ENCODE assay signal across 13 cellular contexts in genomic region chr15:43920201-43920600, GRCh38.
A peak's percentile ranks its signal among the peaks of the same experiment; 100 is the strongest.
DNase-seq lines count a peak whose midpoint lies in the region; ATAC-seq and TF ChIP-seq lines count a peak whose summit lies in the region.
"Had no signal": no experiment of that assay in that cellular context is flagged by ENCODE, and none has a peak within 500 bp of the region (broad histone marks: within the 10 kb centered on the region; RNA-seq: fewer than 3 reads in every experiment).

No MANE protein-coding gene starts in this region.

- intact Hi-C loops in IMR-90 (cut with micrococcal nuclease) = no loop called here
- intact Hi-C loops in psoas muscle (cut with DNase I) = no loop called here

- no peaks in the 10 kb centered on the region for H3F3A ChIP-seq in SK-N-SH (replicated peaks; ENCODE audit: insufficient read depth)

- BruUV-seq in IMR-90 (replicated peaks; lab: Mats Ljungman, UMichigan) = no TSS peak

- H4K8ac ChIP-seq in IMR-90 (ENCODE audit: low read depth in 2 of 2, low read length in 2 of 2) = no peak overlapping the region

- no peak for TF ChIP-seq RAD21 in IMR-90 (IDR thresholded peaks at IDR 0.05; ENCODE audit: low read length)
- TF ChIP-seq RAD21 in SK-N-SH (IDR thresholded peaks at IDR 0.05; ENCODE audit: low read length) = no peak

- no peaks in the 10 kb centered on the region for H3K36me3 ChIP-seq in IMR-90 (ENCODE audit: control insufficient read depth, insufficient read depth, low read length)
- H3K36me3 ChIP-seq in SK-N-MC (ENCODE audit: insufficient read depth, low read length) = no peaks in the 10 kb centered on the region
- H3K36me3 ChIP-seq in thoracic aorta = no peaks in the 10 kb centered on the region
- peaks cover 30 to 33% of the 10 kb centered on the region in 2 experiments for H3K36me3 ChIP-seq in SK-N-SH (replicated peaks in 1 of 2; ENCODE audit: control insufficient read depth in 1 of 2, insufficient read depth in 2 of 2, low read length in 1 of 2)
- H3K36me3 ChIP-seq in psoas muscle (ENCODE audit: insufficient read depth in 1 of 2, low read depth in 1 of 2) = no peaks in the 10 kb centered on the region

- no peak for TF ChIP-seq CTCF in IMR-90 (conservative IDR thresholded peaks at IDR 0.05; ENCODE audit: low read depth, low read length)
- no peak for TF ChIP-seq CTCF in fibroblast of villous mesenchyme (IDR thresholded peaks at IDR 0.05; ENCODE audit: insufficient read depth, low read depth, low read length)
- TF ChIP-seq CTCF in thoracic aorta (IDR thresholded peaks at IDR 0.05) = no peak
- TF ChIP-seq CTCF in SK-N-SH (IDR thresholded peaks at IDR 0.05) = no peak
- TF ChIP-seq CTCF in psoas muscle (IDR thresholded peaks at IDR 0.05) = no peak

- no peak overlapping the region for H2AFZ ChIP-seq in IMR-90 (replicated peaks; ENCODE audit: low read length, poor library complexity)
- no peak overlapping the region for H2AFZ ChIP-seq in SK-N-SH (ENCODE audit: low read depth)
- H2AFZ ChIP-seq: GM23248 had no signal

- TF ChIP-seq POLR2A in IMR-90 (IDR thresholded peaks at IDR 0.05; ENCODE audit: low read depth, low read length) = no peak

- H3K27me3 ChIP-seq in IMR-90 (ENCODE audit: control insufficient read depth, insufficient read depth, low read length) (no peaks in the 10 kb centered on the region), thoracic aorta (replicated peaks; ENCODE audit: insufficient read depth) (no peaks in the 10 kb centered on the region), SK-N-SH (ENCODE audit: insufficient read depth) (no peaks in the 10 kb centered on the region), psoas muscle (ENCODE audit: insufficient read depth in 3 of 3, low read length in 2 of 3) (no peaks in the 10 kb centered on the region)

- peak; percentile 31 for DNase-seq in IMR-90
- no peak for DNase-seq in SK-N-MC (ENCODE audit: low read depth, low spot score)
- peak; percentile 69 for DNase-seq in fibroblast of villous mesenchyme (ENCODE audit: low read depth)
- no peak for DNase-seq in thoracic aorta (ENCODE audit: low spot score)
- no peak for DNase-seq in SK-N-SH
- DNase-seq in SHP77 (lab: John Stamatoyannopoulos, UW) = no peak
- DNase-seq in psoas muscle = no peak
- DNase-seq: Calu3; CD4-positive, alpha-beta T cell; DMS 273 treated with DMSO at 0.1 percent for 48 hours; GM23248; H7 had no signal

- peaks cover 8% of the 10 kb centered on the region for H3K9me1 ChIP-seq in IMR-90 (ENCODE audit: insufficient read depth, low read length)

- no peak overlapping the region; the same call in 2 of the 3 replicates for H2BK15ac ChIP-seq in IMR-90 (ENCODE audit: low read depth, low read length)

- no peak overlapping the region for H2BK5ac ChIP-seq in IMR-90 (ENCODE audit: low read depth, low read length, poor library complexity, severe bottlenecking)

- no peak overlapping the region for H3K4ac ChIP-seq in IMR-90 (ENCODE audit: low read depth, low read length)

- no peak overlapping the region for H4K5ac ChIP-seq in IMR-90 (ENCODE audit: low read depth, low read length)

- H3K4me2 ChIP-seq in IMR-90 (ENCODE audit: low read depth, low read length) (no peak overlapping the region), SK-N-SH (no peak overlapping the region)

- no peak overlapping the region for H3K9ac ChIP-seq in IMR-90 (ENCODE audit: low read depth, low read length)
- H3K9ac ChIP-seq in SK-N-MC (ENCODE audit: insufficient read length) = no peak overlapping the region
- H3K9ac ChIP-seq in SK-N-SH = no peak overlapping the region
- H3K9ac ChIP-seq: GM23248 had no signal

- ATAC-seq in IMR-90 (ENCODE audit: low read depth) (0 out of 2 replicates have a peak, but pooled peaks have one; percentile 5), thoracic aorta (ENCODE audit: insufficient number of reproducible peaks, low FRiP score, low read depth) (no peak), psoas muscle (no peak)
- ATAC-seq: GM12878 had no signal

- H4K20me1 ChIP-seq in IMR-90 (ENCODE audit: insufficient read depth, low read length) (no peaks in the 10 kb centered on the region), SK-N-SH (ENCODE audit: insufficient read depth) (no peaks in the 10 kb centered on the region)

- no peaks in the 10 kb centered on the region for H3K79me1 ChIP-seq in IMR-90 (ENCODE audit: low read depth in 1 of 2, low read length in 2 of 2)

- no peak overlapping the region for H2AK9ac ChIP-seq in IMR-90 (replicated peaks; ENCODE audit: low read depth, low read length, poor library complexity)

- H3K18ac ChIP-seq in IMR-90 (ENCODE audit: low read depth, low read length) = no peak overlapping the region

- no CpG with 5 or more reads among the region's 2 CpGs for WGBS in IMR-90 (ENCODE audit: extremely low coverage in 2 of 2, insufficient read length in 1 of 2), 2 experiments
- WGBS in SK-N-SH (ENCODE audit: low lambda C conversion rate) = 58% methylated on average over 2 of the region's 2 CpGs
- 52 to 66% (median 57%) methylated on average over 2 of the region's 2 CpGs for WGBS in psoas muscle, 3 donors

- H3K4me1 ChIP-seq in IMR-90 (ENCODE audit: control insufficient read depth, insufficient read depth, low read length) (peaks cover 17% of the 10 kb centered on the region), thoracic aorta (ENCODE audit: control insufficient read depth in 1 of 2, low read depth in 2 of 2) (peaks cover 10 to 15% of the 10 kb centered on the region in 2 donors), SK-N-SH (ENCODE audit: control insufficient read depth in 1 of 2, insufficient read depth in 2 of 2, low read depth in 1 of 2, low read length in 1 of 2) (peaks cover 5 to 33% of the 10 kb centered on the region in 2 experiments; a peak in 2 of 4 replicates), psoas muscle (no peaks in the 10 kb centered on the region)

- no peak overlapping the region for H3K23ac ChIP-seq in IMR-90 (ENCODE audit: low read depth, low read length)

- POLR2A ChIA-PET in IMR-90 (lab: Charles Lee; ENCODE audit: unreplicated experiment) (no interaction called here), SK-N-SH (lab: Yijun Ruan, JAX) (no interaction called here)

- H3K56ac ChIP-seq in IMR-90 (ENCODE audit: extremely low read depth, insufficient read depth, low read length) = no peak overlapping the region

- H3K9me2 ChIP-seq in SK-N-SH = no peaks in the 10 kb centered on the region

- no peak for TF ChIP-seq EP300 in SK-N-SH (IDR thresholded peaks at IDR 0.05; ENCODE audit: borderline replicate concordance in 1 of 2, low read depth in 1 of 2, low read length in 1 of 2)

- H4K91ac ChIP-seq in IMR-90 (ENCODE audit: insufficient read depth, low read depth, low read length) = no peak overlapping the region

- dilution Hi-C loops in IMR-90 (cut with HindIII; ENCODE audit: low sequenced_read_pairs, unreplicated experiment) = no loop called here

- no peaks in the 10 kb centered on the region for H3K79me2 ChIP-seq in SK-N-SH (ENCODE audit: insufficient read depth)

- H2AK5ac ChIP-seq in IMR-90 (ENCODE audit: low read depth, low read length) = no peak overlapping the region

- no peak overlapping the region for H3K14ac ChIP-seq in IMR-90 (replicated peaks; ENCODE audit: low read depth, low read length)

- in situ Hi-C loops in IMR-90 (cut with MboI; ENCODE audit: low sequenced_read_pairs) = loop anchor here (25.0 kb wide), 1 partner anchor 142 kb away; no protein-coding TSS in a partner anchor

- H3K27ac ChIP-seq in IMR-90 (ENCODE audit: insufficient read depth, low read length) (no peak overlapping the region), SK-N-MC (peak overlapping the region; percentile 54; the same call in 1 of the 2 replicates), thoracic aorta (peak overlapping the region in 1 of 2 donors; percentile 14), SK-N-SH (ENCODE audit: low read depth in 2 of 2, low read length in 1 of 2) (peak overlapping the region in 1 of 2 experiments; percentile 56; a peak in 1 of 4 replicates), psoas muscle (no peak overlapping the region)
- H3K27ac ChIP-seq: GM23248 had no signal

- no peaks in the 10 kb centered on the region for H3K9me3 ChIP-seq in IMR-90 (ENCODE audit: control insufficient read depth, insufficient read depth, low read length)
- no peaks in the 10 kb centered on the region for H3K9me3 ChIP-seq in SK-N-MC (ENCODE audit: low read depth, low read length)
- no peaks in the 10 kb centered on the region for H3K9me3 ChIP-seq in thoracic aorta
- H3K9me3 ChIP-seq in SK-N-SH = no peaks in the 10 kb centered on the region
- no peaks in the 10 kb centered on the region for H3K9me3 ChIP-seq in psoas muscle

- H3K4me3 ChIP-seq in IMR-90 (ENCODE audit: insufficient read depth, low read depth, low read length) (no peak overlapping the region), SK-N-MC (no peak overlapping the region), fibroblast of villous mesenchyme (ENCODE audit: low read depth, low read length) (no peak overlapping the region), thoracic aorta (peak overlapping the region; percentile 23), SK-N-SH (ENCODE audit: low read depth in 2 of 2, low read length in 1 of 2) (no peak overlapping the region), psoas muscle (no peak overlapping the region)
- H3K4me3 ChIP-seq: GM12878, GM23248 had no signal

- H2BK20ac ChIP-seq in IMR-90 (ENCODE audit: low read depth, low read length) = no peak overlapping the region

- no peak overlapping the region for H2BK120ac ChIP-seq in IMR-90 (ENCODE audit: low read depth, low read length)

- CTCF ChIA-PET in IMR-90 (lab: Yijun Ruan, JAX) (no interaction called here), SK-N-SH (lab: Yijun Ruan, JAX) (interaction anchor here (8.7 kb wide), 1 partner anchor 15 kb away, joined by 57 read pairs; no protein-coding TSS in a partner anchor)

TF ChIP-seq in IMR-90, 13 proteins besides CTCF, POLR2A, EP300 and RAD21 (continues in another document):
- no peak for TF ChIP-seq BHLHE40 (IDR thresholded peaks at IDR 0.05; ENCODE audit: low read depth, low read length)
- TF ChIP-seq RCOR1 (IDR thresholded peaks at IDR 0.05; ENCODE audit: insufficient replicate concordance, low read length) = no peak

TF ChIP-seq in SK-N-SH, 30 proteins besides CTCF, POLR2A, EP300 and RAD21 (continues in another document):
- no peak for TF ChIP-seq CHD2 (IDR thresholded peaks at IDR 0.05; ENCODE audit: low read length, partially characterized antibody)
- no peak for TF ChIP-seq ZBTB33 (IDR thresholded peaks at IDR 0.05; ENCODE audit: borderline replicate concordance, low read depth)
- TF ChIP-seq TAF1 (IDR thresholded peaks at IDR 0.05; ENCODE audit: borderline replicate concordance, low read depth, low read length) = no peak

Comparison
In these comparisons a context has a peak if more than half of its experiments do, and no peak if none do; other contexts are left out.
1. DNase-seq: peak in IMR-90 (single experiment) and fibroblast of villous mesenchyme (single experiment); none in SK-N-MC (single experiment), thoracic aorta (single experiment), SK-N-SH (single experiment), SHP77 (0 of 2) and psoas muscle (0 of 2).